In genomic region chr6:49341869-49342268, GRCh38 we compare ENCODE assay signal across 2 cellular contexts.
TF ChIP-seq lines count a peak whose summit lies in the region.

No MANE protein-coding gene starts in this region.

TF ChIP-seq in GM23338, 12 proteins besides CTCF, POLR2A, EP300 and RAD21:
- no peak for TF ChIP-seq ZNF331 (CRISPR knock-in tag; IDR thresholded peaks at IDR 0.05; ENCODE audit: low read depth)
- TF ChIP-seq STAT1 (IDR thresholded peaks at IDR 0.05; ENCODE audit: unreplicated experiment), result no peak
- TF ChIP-seq NANOG (IDR thresholded peaks at IDR 0.05; ENCODE audit: borderline replicate concordance), result no peak
- no peak for TF ChIP-seq ETS1 (IDR thresholded peaks at IDR 0.05)
- TF ChIP-seq REST (IDR thresholded peaks at IDR 0.05; ENCODE audit: unreplicated experiment), result no peak
- TF ChIP-seq EZH2phosphoT487 (IDR thresholded peaks at IDR 0.05; ENCODE audit: unreplicated experiment), result no peak
- TF ChIP-seq ZNF462 (CRISPR knock-in tag; IDR thresholded peaks at IDR 0.05), result no peak
- TF ChIP-seq CREB1 (CRISPR knock-in tag; IDR thresholded peaks at IDR 0.05; ENCODE audit: low read depth), result no peak
- no peak for TF ChIP-seq ZNF114 (CRISPR knock-in tag; IDR thresholded peaks at IDR 0.05)
- TF ChIP-seq EZH2 (IDR thresholded peaks at IDR 0.05; ENCODE audit: low read depth, unreplicated experiment), result no peak
- TF ChIP-seq JUNB (IDR thresholded peaks at IDR 0.05; ENCODE audit: unreplicated experiment), result no peak
- TF ChIP-seq POLR2AphosphoS5 (IDR thresholded peaks at IDR 0.05; ENCODE audit: low read depth), result no peak
TF ChIP-seq in GM23338: peak in this region for 0.

TF ChIP-seq in H1, 55 proteins besides CTCF, POLR2A, EP300 and RAD21:
- TF ChIP-seq YY1 (IDR thresholded peaks at IDR 0.05; ENCODE audit: low read depth, low read length) (0 out of 2 replicates have a peak, but pooled peaks have one; percentile 6), MAX (IDR thresholded peaks at IDR 0.05) (no peak)
